18 cellular contexts compared by ENCODE assay signal in the genomic region with DNA sequence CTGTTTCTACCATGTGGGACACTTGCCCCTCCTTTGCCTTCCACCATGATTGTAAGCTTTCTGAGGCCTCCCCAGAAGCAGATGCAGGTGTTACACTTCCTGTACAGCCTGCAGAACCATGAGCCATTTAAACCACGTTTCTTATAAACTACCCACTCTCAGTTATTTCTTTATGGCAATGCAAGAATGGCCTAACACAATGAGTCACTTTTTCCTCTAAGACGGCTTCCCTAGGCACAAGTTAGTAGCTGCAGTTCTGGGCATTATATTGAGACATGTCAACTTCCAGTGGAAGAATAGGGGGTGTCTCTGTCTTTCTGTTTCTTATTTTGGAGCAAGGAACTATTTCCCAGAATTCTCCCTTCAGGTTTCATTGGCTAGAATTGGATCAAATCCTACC. TPM values are rescaled to one million over a fixed set of nuclear protein-coding genes. Genes with fewer than 3 reads are reported as not detected.
"Had no signal": no experiment of that assay in that cellular context is flagged by ENCODE, and none has a peak within 500 bp of the region (broad histone marks: within the 10 kb centered on the region; RNA-seq: fewer than 3 reads in every experiment).

No MANE protein-coding gene starts in this region.

- H3K36me3 Mint-ChIP-seq: mesothelial cell of epicardium had no signal

- H3K9me3 ChIP-seq: colonic mucosa, gastrocnemius medialis, heart right ventricle, lower lobe of right lung, psoas muscle, right lobe of liver, stomach, thoracic aorta, upper lobe of right lung had no signal

- H3K4me3 Mint-ChIP-seq: activated CD4-positive, alpha-beta T cell treated with anti-CD3 and anti-CD28 coated beads, Interleukin-2, amount 10 ng/mL, durations not matched to agents 7 days and 5 days; mesothelial cell of epicardium; neural crest cell; T-helper 2 cell treated with Interferon-gamma antibody and Interleukin-4, amounts not matched to agents 5 μg/mL and 100 μg/mL, for 36 hours had no signal

- H3K27ac Mint-ChIP-seq: activated CD4-positive, alpha-beta T cell treated with anti-CD3 and anti-CD28 coated beads, Interleukin-2, amount 10 ng/mL, durations not matched to agents 7 days and 5 days; mesothelial cell of epicardium; T-helper 2 cell treated with Interferon-gamma antibody and Interleukin-4, amounts not matched to agents 5 μg/mL and 100 μg/mL, for 36 hours had no signal

- ATAC-seq: gastrocnemius medialis, heart right ventricle, left colon, lower lobe of right lung, psoas muscle, right lobe of liver, upper lobe of right lung had no signal

- H3K4me1 Mint-ChIP-seq: mesothelial cell of epicardium, neural crest cell had no signal

- H3K36me3 ChIP-seq: colonic mucosa, gastrocnemius medialis, heart right ventricle, lower lobe of right lung, right lobe of liver, stomach, thoracic aorta, upper lobe of right lung had no signal

- H3K4me3 ChIP-seq: colonic mucosa, gastrocnemius medialis, heart right ventricle, lower lobe of right lung, psoas muscle, right lobe of liver, stomach, thoracic aorta, upper lobe of right lung had no signal

- H3K27me3 Mint-ChIP-seq: activated CD4-positive, alpha-beta T cell treated with anti-CD3 and anti-CD28 coated beads, Interleukin-2, amount 10 ng/mL, durations not matched to agents 7 days and 5 days had no signal

- H3K27me3 ChIP-seq: colonic mucosa, gastrocnemius medialis, right lobe of liver, upper lobe of right lung had no signal

- DNase-seq: activated CD4-positive, alpha-beta T cell treated with anti-CD3 and anti-CD28 coated beads, Interleukin-2, amount 10 ng/mL, durations not matched to agents 7 days and 5 days; activated naive CD4-positive, alpha-beta T cell treated with Interleukin-2 at 50 U/mL for 16 hours; activated T-cell treated with anti-CD3 and anti-CD28 coated beads for 4 hours; colonic mucosa; gastrocnemius medialis; heart right ventricle; left colon; lower lobe of right lung; psoas muscle; right lobe of liver; stomach; upper lobe of right lung had no signal

- H3K4me1 ChIP-seq: colonic mucosa, gastrocnemius medialis, heart right ventricle, lower lobe of right lung, psoas muscle, right lobe of liver, stomach, upper lobe of right lung had no signal

- H3K27ac ChIP-seq: colonic mucosa, gastrocnemius medialis, heart right ventricle, lower lobe of right lung, psoas muscle, right lobe of liver, stomach, thoracic aorta, upper lobe of right lung had no signal

RNA-seq across cellular contexts. Expression of a gene that starts 32.9 kb away (rescaled TPM):
- total RNA-seq: activated CD4-positive, alpha-beta T cell treated with anti-CD3 and anti-CD28 coated beads, Interleukin-2, amount 10 ng/mL, durations not matched to agents 7 days and 5 days; fibroblast of lung; mesothelial cell of epicardium; neural crest cell; osteocyte had no signal
- polyA plus RNA-seq: fibroblast of lung had no signal
